Comparison of ENCODE assay signal across 8 cellular contexts in the genomic region with DNA sequence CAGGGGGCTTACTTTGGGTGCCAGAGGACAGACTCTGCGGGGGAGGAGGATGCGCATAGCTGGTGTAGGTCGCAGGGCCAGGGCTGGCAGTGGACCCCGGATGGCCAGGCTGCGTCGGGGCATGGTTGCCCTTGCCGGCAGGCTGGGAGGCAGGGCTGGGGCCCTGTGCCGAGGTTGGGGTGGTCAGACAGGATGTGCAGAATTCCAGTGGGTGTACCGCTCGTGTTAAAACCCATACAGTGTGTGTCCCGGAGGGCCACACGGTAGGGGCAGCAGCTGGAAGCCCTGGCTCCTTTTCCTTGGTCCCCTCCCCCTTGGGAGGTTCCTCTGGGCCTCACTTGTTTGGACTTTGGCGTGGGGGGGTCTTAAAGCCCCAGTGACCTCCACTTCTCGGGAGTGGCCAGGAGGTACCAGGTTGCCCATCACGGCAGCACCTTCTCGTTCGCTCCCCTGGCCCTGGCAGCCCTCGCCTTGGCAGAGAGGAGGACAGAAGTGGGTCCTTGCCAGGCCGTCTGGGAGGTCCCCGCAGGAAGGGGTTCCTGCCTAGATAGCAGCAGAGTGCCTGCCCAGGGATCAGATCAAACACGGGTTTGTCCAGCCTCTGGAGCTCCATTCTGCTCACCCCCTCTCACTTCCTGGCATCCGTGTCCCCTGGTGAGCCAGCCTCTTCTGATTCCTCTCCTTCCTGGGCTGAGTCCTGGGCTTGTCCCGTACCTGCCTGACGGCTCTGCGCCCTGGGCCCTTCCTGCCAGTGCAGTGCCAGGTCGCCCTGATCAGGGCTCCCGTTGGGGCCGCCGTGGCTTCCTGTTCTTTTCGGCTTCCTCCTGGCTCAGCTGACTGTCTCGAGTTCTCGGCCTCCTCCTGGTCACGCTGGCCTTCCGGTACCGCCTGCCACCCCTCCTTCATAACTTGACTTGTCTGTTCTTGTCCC. TPM values are rescaled to one million over a fixed set of nuclear protein-coding genes. Genes with fewer than 3 reads are reported as not detected.
DNase-seq lines count a peak whose midpoint lies in the region; ATAC-seq and TF ChIP-seq lines count a peak whose summit lies in the region.

No MANE protein-coding gene starts in this region.

- TF ChIP-seq EP300 in upper lobe of left lung (IDR thresholded peaks at IDR 0.05): no peak

- peak in 2 of 4 donors; percentile 37 to 82 for TF ChIP-seq POLR2A in upper lobe of left lung (IDR thresholded peaks at IDR 0.05)

- H3K4me3 ChIP-seq in muscle layer of duodenum (ENCODE audit: low read depth in 1 of 2, low read length in 2 of 2) (peak overlapping the region in 1 of 2 donors; percentile 30), upper lobe of left lung (peak overlapping the region in 3 of 4 donors; percentile 24 to 38 (median 37))

- H3K4me1 ChIP-seq in muscle layer of duodenum (ENCODE audit: control insufficient read depth in 1 of 2, insufficient read depth in 2 of 2, low read length in 2 of 2) (peaks cover 3 to 30% of the 10 kb centered on the region in 2 donors), upper lobe of left lung (peaks cover 26 to 47% (median 38%) of the 10 kb centered on the region in 4 donors)

- H3K9me3 ChIP-seq in muscle layer of duodenum (ENCODE audit: control insufficient read depth in 1 of 2, low read length in 2 of 2): no peaks in the 10 kb centered on the region
- peaks cover 0 to 7% (median 3%) of the 10 kb centered on the region in 4 donors for H3K9me3 ChIP-seq in upper lobe of left lung

- DNase-seq in activated effector memory CD4-positive, alpha-beta T cell treated with anti-CD3 and anti-CD28 coated beads, Interleukin-2, amount 50 U/mL, for 16 hours: peak; percentile 52
- DNase-seq in activated effector memory CD4-positive, alpha-beta T cell treated with Interleukin-2 at 50 U/mL for 16 hours: no peak
- peak; percentile 69 for DNase-seq in epithelial cell of prostate (ENCODE audit: low read depth, low spot score)
- DNase-seq in upper lobe of left lung: peak; percentile 71 to 83
- no peak for DNase-seq in AG08395 (ENCODE audit: low spot score)
- DNase-seq in NCI-H2196 (lab: John Stamatoyannopoulos, UW; ENCODE audit: unreplicated experiment): no peak

- H3K36me3 ChIP-seq in muscle layer of duodenum (ENCODE audit: control insufficient read depth in 1 of 2, insufficient read depth in 2 of 2, low read length in 2 of 2) (no peaks in the 10 kb centered on the region), upper lobe of left lung (no peaks in the 10 kb centered on the region)

- peak overlapping the region; percentile 100 for H3K27ac ChIP-seq in epithelial cell of prostate
- peak overlapping the region; percentile 69 for H3K27ac ChIP-seq in muscle layer of duodenum (ENCODE audit: low read length)
- H3K27ac ChIP-seq in upper lobe of left lung: peak overlapping the region; percentile 81 to 94 (median 84)

- TF ChIP-seq CTCF in upper lobe of left lung (IDR thresholded peaks at IDR 0.05): no peak

- H3K27me3 ChIP-seq in muscle layer of duodenum (ENCODE audit: low read depth, low read length) (no peaks in the 10 kb centered on the region), upper lobe of left lung (no peaks in the 10 kb centered on the region)

- peak; percentile 64 to 76 for ATAC-seq in upper lobe of left lung (ENCODE audit: low FRiP score in 2 of 2)
- no peak for ATAC-seq in GM21526 (IDR thresholded peaks at IDR 0.05; ENCODE audit: low FRiP score, unreplicated experiment)

- WGBS in upper lobe of left lung, 2 donors: 43 to 53% methylated on average over 15 to 33 of the region's 35 CpGs

RNA-seq across cellular contexts. Expression of a gene that starts 56.7 kb away (rescaled TPM):
- total RNA-seq in upper lobe of left lung: 1 to 10 TPM in 2 of 6 donors, under 1 TPM in 3, not detected in 1; 0.20 to 1.1 (median 0.49) TPM

Comparison
In these comparisons a context has a peak if more than half of its experiments do, and no peak if none do; other contexts are left out.
1. DNase-seq: peak in activated effector memory CD4-positive, alpha-beta T cell treated with anti-CD3 and anti-CD28 coated beads, Interleukin-2, amount 50 U/mL, for 16 hours (single experiment), epithelial cell of prostate (single experiment) and upper lobe of left lung (2 of 2); none in activated effector memory CD4-positive, alpha-beta T cell treated with Interleukin-2 at 50 U/mL for 16 hours (single experiment), AG08395 (single experiment) and NCI-H2196 (single experiment).
2. Peak in every context shown above with its lines, with median percentiles within 50 percentile points of each other: H3K27ac ChIP-seq.